Comparison of ENCODE assay signal across 1 cellular context in genomic region chr10:50101747-50102146, GRCh38.
TF ChIP-seq lines count a peak whose summit lies in the region.

No MANE protein-coding gene starts in this region.

TF ChIP-seq in GM12878, 131 proteins besides CTCF, POLR2A, EP300 and RAD21:
- TF ChIP-seq, protein P1, sequence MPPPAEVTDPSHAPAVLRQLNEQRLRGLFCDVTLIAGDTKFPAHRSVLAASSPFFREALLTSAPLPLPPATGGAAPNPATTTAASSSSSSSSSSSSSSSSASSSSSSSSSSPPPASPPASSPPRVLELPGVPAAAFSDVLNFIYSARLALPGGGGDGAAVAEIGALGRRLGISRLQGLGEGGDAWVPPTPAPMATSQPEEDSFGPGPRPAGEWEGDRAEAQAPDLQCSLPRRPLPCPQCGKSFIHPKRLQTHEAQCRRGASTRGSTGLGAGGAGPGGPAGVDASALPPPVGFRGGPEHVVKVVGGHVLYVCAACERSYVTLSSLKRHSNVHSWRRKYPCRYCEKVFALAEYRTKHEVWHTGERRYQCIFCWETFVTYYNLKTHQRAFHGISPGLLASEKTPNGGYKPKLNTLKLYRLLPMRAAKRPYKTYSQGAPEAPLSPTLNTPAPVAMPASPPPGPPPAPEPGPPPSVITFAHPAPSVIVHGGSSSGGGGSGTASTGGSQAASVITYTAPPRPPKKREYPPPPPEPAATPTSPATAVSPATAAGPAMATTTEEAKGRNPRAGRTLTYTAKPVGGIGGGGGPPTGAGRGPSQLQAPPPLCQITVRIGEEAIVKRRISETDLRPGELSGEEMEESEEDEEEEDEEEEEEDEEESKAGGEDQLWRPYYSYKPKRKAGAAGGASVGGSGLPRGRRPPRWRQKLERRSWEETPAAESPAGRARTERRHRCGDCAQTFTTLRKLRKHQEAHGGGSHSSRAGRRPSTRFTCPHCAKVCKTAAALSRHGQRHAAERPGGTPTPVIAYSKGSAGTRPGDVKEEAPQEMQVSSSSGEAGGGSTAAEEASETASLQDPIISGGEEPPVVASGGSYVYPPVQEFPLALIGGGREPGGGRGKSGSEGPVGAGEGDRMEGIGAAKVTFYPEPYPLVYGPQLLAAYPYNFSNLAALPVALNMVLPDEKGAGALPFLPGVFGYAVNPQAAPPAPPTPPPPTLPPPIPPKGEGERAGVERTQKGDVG (CRISPR knock-in tag; IDR thresholded peaks at IDR 0.05), result peak; percentile 27; the same call in 1 of the 2 replicates
- TF ChIP-seq, protein P2, sequence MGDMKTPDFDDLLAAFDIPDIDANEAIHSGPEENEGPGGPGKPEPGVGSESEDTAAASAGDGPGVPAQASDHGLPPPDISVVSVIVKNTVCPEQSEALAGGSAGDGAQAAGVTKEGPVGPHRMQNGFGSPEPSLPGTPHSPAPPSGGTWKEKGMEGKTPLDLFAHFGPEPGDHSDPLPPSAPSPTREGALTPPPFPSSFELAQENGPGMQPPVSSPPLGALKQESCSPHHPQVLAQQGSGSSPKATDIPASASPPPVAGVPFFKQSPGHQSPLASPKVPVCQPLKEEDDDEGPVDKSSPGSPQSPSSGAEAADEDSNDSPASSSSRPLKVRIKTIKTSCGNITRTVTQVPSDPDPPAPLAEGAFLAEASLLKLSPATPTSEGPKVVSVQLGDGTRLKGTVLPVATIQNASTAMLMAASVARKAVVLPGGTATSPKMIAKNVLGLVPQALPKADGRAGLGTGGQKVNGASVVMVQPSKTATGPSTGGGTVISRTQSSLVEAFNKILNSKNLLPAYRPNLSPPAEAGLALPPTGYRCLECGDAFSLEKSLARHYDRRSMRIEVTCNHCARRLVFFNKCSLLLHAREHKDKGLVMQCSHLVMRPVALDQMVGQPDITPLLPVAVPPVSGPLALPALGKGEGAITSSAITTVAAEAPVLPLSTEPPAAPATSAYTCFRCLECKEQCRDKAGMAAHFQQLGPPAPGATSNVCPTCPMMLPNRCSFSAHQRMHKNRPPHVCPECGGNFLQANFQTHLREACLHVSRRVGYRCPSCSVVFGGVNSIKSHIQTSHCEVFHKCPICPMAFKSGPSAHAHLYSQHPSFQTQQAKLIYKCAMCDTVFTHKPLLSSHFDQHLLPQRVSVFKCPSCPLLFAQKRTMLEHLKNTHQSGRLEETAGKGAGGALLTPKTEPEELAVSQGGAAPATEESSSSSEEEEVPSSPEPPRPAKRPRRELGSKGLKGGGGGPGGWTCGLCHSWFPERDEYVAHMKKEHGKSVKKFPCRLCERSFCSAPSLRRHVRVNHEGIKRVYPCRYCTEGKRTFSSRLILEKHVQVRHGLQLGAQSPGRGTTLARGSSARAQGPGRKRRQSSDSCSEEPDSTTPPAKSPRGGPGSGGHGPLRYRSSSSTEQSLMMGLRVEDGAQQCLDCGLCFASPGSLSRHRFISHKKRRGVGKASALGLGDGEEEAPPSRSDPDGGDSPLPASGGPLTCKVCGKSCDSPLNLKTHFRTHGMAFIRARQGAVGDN (IDR thresholded peaks at IDR 0.05), result peak; percentile 68; the same call in 1 of the 2 replicates
- TF ChIP-seq, protein P3, sequence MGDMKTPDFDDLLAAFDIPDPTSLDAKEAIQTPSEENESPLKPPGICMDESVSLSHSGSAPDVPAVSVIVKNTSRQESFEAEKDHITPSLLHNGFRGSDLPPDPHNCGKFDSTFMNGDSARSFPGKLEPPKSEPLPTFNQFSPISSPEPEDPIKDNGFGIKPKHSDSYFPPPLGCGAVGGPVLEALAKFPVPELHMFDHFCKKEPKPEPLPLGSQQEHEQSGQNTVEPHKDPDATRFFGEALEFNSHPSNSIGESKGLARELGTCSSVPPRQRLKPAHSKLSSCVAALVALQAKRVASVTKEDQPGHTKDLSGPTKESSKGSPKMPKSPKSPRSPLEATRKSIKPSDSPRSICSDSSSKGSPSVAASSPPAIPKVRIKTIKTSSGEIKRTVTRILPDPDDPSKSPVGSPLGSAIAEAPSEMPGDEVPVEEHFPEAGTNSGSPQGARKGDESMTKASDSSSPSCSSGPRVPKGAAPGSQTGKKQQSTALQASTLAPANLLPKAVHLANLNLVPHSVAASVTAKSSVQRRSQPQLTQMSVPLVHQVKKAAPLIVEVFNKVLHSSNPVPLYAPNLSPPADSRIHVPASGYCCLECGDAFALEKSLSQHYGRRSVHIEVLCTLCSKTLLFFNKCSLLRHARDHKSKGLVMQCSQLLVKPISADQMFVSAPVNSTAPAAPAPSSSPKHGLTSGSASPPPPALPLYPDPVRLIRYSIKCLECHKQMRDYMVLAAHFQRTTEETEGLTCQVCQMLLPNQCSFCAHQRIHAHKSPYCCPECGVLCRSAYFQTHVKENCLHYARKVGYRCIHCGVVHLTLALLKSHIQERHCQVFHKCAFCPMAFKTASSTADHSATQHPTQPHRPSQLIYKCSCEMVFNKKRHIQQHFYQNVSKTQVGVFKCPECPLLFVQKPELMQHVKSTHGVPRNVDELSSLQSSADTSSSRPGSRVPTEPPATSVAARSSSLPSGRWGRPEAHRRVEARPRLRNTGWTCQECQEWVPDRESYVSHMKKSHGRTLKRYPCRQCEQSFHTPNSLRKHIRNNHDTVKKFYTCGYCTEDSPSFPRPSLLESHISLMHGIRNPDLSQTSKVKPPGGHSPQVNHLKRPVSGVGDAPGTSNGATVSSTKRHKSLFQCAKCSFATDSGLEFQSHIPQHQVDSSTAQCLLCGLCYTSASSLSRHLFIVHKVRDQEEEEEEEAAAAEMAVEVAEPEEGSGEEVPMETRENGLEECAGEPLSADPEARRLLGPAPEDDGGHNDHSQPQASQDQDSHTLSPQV (IDR thresholded peaks at IDR 0.05), result peak; percentile 88
